In the genomic region with DNA sequence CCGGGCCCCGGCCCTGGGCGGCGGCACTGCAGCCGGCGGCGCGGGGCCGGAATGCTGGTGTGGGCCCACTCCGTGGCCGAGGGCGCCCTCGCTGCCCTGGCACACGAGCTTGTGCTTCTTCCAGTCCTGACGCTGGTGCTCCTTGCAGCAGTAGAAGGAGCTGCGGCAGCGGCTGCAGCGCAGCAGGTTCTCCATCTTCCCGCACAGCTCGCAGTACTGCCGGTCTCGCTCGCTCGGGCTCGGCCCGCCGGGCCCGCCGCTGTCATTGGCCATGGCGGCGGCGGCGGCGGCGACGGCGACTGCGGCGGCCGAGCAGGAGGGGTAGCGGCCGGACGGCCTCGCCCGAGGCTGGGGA, we compare ENCODE assay signal across 8 cellular contexts. TPM values are rescaled to one million over a fixed set of nuclear protein-coding genes. Genes with fewer than 3 reads are reported as not detected.
DNase-seq lines count a peak whose midpoint lies in the region; ATAC-seq and TF ChIP-seq lines count a peak whose summit lies in the region.

No MANE protein-coding gene starts in this region.

- H3K27ac Mint-ChIP-seq in central memory CD8-positive, alpha-beta T cell (ENCODE audit: low read depth): peak overlapping the region; percentile 44
- no peak overlapping the region for H3K27ac Mint-ChIP-seq in stimulated activated effector memory CD8-positive, alpha-beta T cell treated with anti-CD3 and anti-CD28 coated beads, Interleukin-12 subunit alpha, Interleukin-12 subunit beta, amount 100 ng/mL, for 72 hours

- H3K79me2 ChIP-seq in SK-N-SH (ENCODE audit: insufficient read depth): peaks cover 50% of the 10 kb centered on the region

- POLR2A ChIA-PET in SK-N-SH (lab: Yijun Ruan, JAX): interaction anchor here (0.7 to 1.3 kb wide), 4 partner anchors 15 to 169 kb away, joined by 3 to 4 read pairs (median 3); partner anchors contain the start of genes EXOC8 and SPRTN

- H3K4me1 ChIP-seq in BLaER1 treated with 17β-estradiol and CSF1 and Interleukin-3, amounts not matched to agents 10 nM and 100 nM: peaks cover 25 to 38% (median 33%) of the 10 kb centered on the region in 10 experiments
- peaks cover 13 to 35% of the 10 kb centered on the region in 2 experiments; a peak in 3 of 4 replicates for H3K4me1 ChIP-seq in SK-N-SH (ENCODE audit: control insufficient read depth in 1 of 2, insufficient read depth in 2 of 2, low read depth in 1 of 2, low read length in 1 of 2)

- no peaks in the 10 kb centered on the region for H3K9me3 ChIP-seq in BLaER1 treated with 17β-estradiol and CSF1 and Interleukin-3, amounts not matched to agents 10 nM and 100 nM (replicated peaks in 1 of 11)
- no peaks in the 10 kb centered on the region for H3K9me3 ChIP-seq in SK-N-SH

- H3K27me3 Mint-ChIP-seq in central memory CD8-positive, alpha-beta T cell: no peaks in the 10 kb centered on the region

- H3K27me3 ChIP-seq in BLaER1 treated with 17β-estradiol and CSF1 and Interleukin-3, amounts not matched to agents 10 nM and 100 nM: no peaks in the 10 kb centered on the region
- no peaks in the 10 kb centered on the region for H3K27me3 ChIP-seq in SK-N-SH (ENCODE audit: insufficient read depth)

- CTCF ChIA-PET in SK-N-SH (lab: Yijun Ruan, JAX): interaction anchor here (1.0 to 1.3 kb wide), 2 partner anchors 9 to 52 kb away, joined by 3 read pairs; no protein-coding TSS in a partner anchor

- H3K4me1 Mint-ChIP-seq in central memory CD8-positive, alpha-beta T cell: peaks cover 45% of the 10 kb centered on the region
- H3K4me1 Mint-ChIP-seq in stimulated activated effector memory CD8-positive, alpha-beta T cell treated with anti-CD3 and anti-CD28 coated beads, Interleukin-12 subunit alpha, Interleukin-12 subunit beta, amount 100 ng/mL, for 72 hours: peaks cover 32% of the 10 kb centered on the region

- DNase-seq in SK-N-SH (no peak), left lobe of liver (ENCODE audit: low spot score) (no peak), COLO829 (ENCODE audit: low spot score) (no peak)
- peak in 1 of 2 donors; percentile 23 for DNase-seq in central memory CD8-positive, alpha-beta T cell (ENCODE audit: low spot score in 2 of 2)
- peak in 1 of 2 donors; percentile 12 for DNase-seq in stimulated activated effector memory CD8-positive, alpha-beta T cell treated with anti-CD3 and anti-CD28 coated beads, Interleukin-12 subunit alpha, Interleukin-12 subunit beta, amount 100 ng/mL, for 72 hours (ENCODE audit: low spot score in 2 of 2)

- 0% methylated on average over 14 of the region's 45 CpGs for WGBS in SK-N-SH (ENCODE audit: low lambda C conversion rate)

- TF ChIP-seq EP300 in SK-N-SH (IDR thresholded peaks at IDR 0.05; ENCODE audit: borderline replicate concordance in 1 of 2, low read depth in 1 of 2, low read length in 1 of 2): peak in 1 of 2 experiments; percentile 8; a peak in 1 of 4 replicates

- peaks cover 3% of the 10 kb centered on the region for H3K36me3 Mint-ChIP-seq in central memory CD8-positive, alpha-beta T cell (ENCODE audit: insufficient read depth)
- H3K36me3 Mint-ChIP-seq in stimulated activated effector memory CD8-positive, alpha-beta T cell treated with anti-CD3 and anti-CD28 coated beads, Interleukin-12 subunit alpha, Interleukin-12 subunit beta, amount 100 ng/mL, for 72 hours: peaks cover 38% of the 10 kb centered on the region

- peak overlapping the region; percentile 77 to 97 (median 94) for H3K4me3 ChIP-seq in BLaER1 treated with 17β-estradiol and CSF1 and Interleukin-3, amounts not matched to agents 10 nM and 100 nM
- peak overlapping the region; percentile 80 to 95 for H3K4me3 ChIP-seq in SK-N-SH (ENCODE audit: low read depth in 2 of 2, low read length in 1 of 2)

- H3K9me3 Mint-ChIP-seq in central memory CD8-positive, alpha-beta T cell: no peaks in the 10 kb centered on the region
- H3K9me3 Mint-ChIP-seq in stimulated activated effector memory CD8-positive, alpha-beta T cell treated with anti-CD3 and anti-CD28 coated beads, Interleukin-12 subunit alpha, Interleukin-12 subunit beta, amount 100 ng/mL, for 72 hours: no peaks in the 10 kb centered on the region

- no peak overlapping the region for H2AFZ ChIP-seq in SK-N-SH (ENCODE audit: low read depth)

- TF ChIP-seq RAD21 in SK-N-SH (IDR thresholded peaks at IDR 0.05; ENCODE audit: low read length): no peak

- peak; percentile 23 for ATAC-seq in GM18870 (IDR thresholded peaks at IDR 0.05; ENCODE audit: unreplicated experiment)
- peak; percentile 22 for ATAC-seq in HG03097 (IDR thresholded peaks at IDR 0.05; ENCODE audit: low FRiP score, unreplicated experiment)
- ATAC-seq in central memory CD8-positive, alpha-beta T cell (replicated peaks; ENCODE audit: extremely low read depth, poor library complexity, severe bottlenecking): peak; percentile 50
- peak; percentile 50 for ATAC-seq in left lobe of liver
- ATAC-seq in stimulated activated effector memory CD8-positive, alpha-beta T cell treated with anti-CD3 and anti-CD28 coated beads, Interleukin-12 subunit alpha, Interleukin-12 subunit beta, amount 100 ng/mL, for 72 hours: peak; percentile 55

- TF ChIP-seq CTCF in SK-N-SH (IDR thresholded peaks at IDR 0.05): no peak

- peak overlapping the region; percentile 87 to 96 (median 92) for H3K27ac ChIP-seq in BLaER1 treated with 17β-estradiol and CSF1 and Interleukin-3, amounts not matched to agents 10 nM and 100 nM
- H3K27ac ChIP-seq in SK-N-SH (ENCODE audit: low read depth in 2 of 2, low read length in 1 of 2): peak overlapping the region; percentile 87 to 99

- peaks cover 0 to 30% (median 0%) of the 10 kb centered on the region in 11 experiments; a peak in 8 of 22 replicates for H3K36me3 ChIP-seq in BLaER1 treated with 17β-estradiol and CSF1 and Interleukin-3, amounts not matched to agents 10 nM and 100 nM
- no peaks in the 10 kb centered on the region for H3K36me3 ChIP-seq in SK-N-SH (replicated peaks in 1 of 2; ENCODE audit: control insufficient read depth in 1 of 2, insufficient read depth in 2 of 2, low read length in 1 of 2)

- peaks cover 22 to 53% (median 39%) of the 10 kb centered on the region in 11 experiments; a peak in 21 of 22 replicates for H4K20me1 ChIP-seq in BLaER1 treated with 17β-estradiol and CSF1 and Interleukin-3, amounts not matched to agents 10 nM and 100 nM
- H4K20me1 ChIP-seq in SK-N-SH (ENCODE audit: insufficient read depth): peaks cover 46% of the 10 kb centered on the region

- H3F3A ChIP-seq in SK-N-SH (replicated peaks; ENCODE audit: insufficient read depth): peaks cover 11% of the 10 kb centered on the region

- H3K4me2 ChIP-seq in BLaER1 treated with 17β-estradiol and CSF1 and Interleukin-3, amounts not matched to agents 10 nM and 100 nM: peak overlapping the region; percentile 86 to 96 (median 92)
- peak overlapping the region; percentile 80; the same call in 1 of the 2 replicates for H3K4me2 ChIP-seq in SK-N-SH

- peak overlapping the region; percentile 89 to 96 (median 95) for H3K9ac ChIP-seq in BLaER1 treated with 17β-estradiol and CSF1 and Interleukin-3, amounts not matched to agents 10 nM and 100 nM
- H3K9ac ChIP-seq in SK-N-SH: peak overlapping the region; percentile 83

- no peaks in the 10 kb centered on the region for H3K9me2 ChIP-seq in SK-N-SH

- peak overlapping the region; percentile 80 for H3K4me3 Mint-ChIP-seq in central memory CD8-positive, alpha-beta T cell
- peak overlapping the region; percentile 82 for H3K4me3 Mint-ChIP-seq in stimulated activated effector memory CD8-positive, alpha-beta T cell treated with anti-CD3 and anti-CD28 coated beads, Interleukin-12 subunit alpha, Interleukin-12 subunit beta, amount 100 ng/mL, for 72 hours

TF ChIP-seq in SK-N-SH, 30 proteins besides CTCF, POLR2A, EP300 and RAD21:
- TF ChIP-seq FOXJ3 (CRISPR knock-in tag; IDR thresholded peaks at IDR 0.05): no peak
- TF ChIP-seq MXI1 (IDR thresholded peaks at IDR 0.05; ENCODE audit: low read depth, low read length): peak; percentile 7; the same call in 1 of the 2 replicates
- TF ChIP-seq SIN3A (IDR thresholded peaks at IDR 0.05; ENCODE audit: borderline replicate concordance, low read depth, low read length): 0 out of 2 replicates have a peak, but pooled peaks have one; percentile 14
TF ChIP-seq in SK-N-SH: peak in this region for 2.

RNA-seq across cellular contexts. Expression of gene EGLN1, which starts 0.5 kb away (rescaled TPM):
- polyA plus RNA-seq in SK-N-SH (2012; rRNA removed): 10.7 and 14.3 TPM in 2 replicates
- polyA plus RNA-seq in SK-N-SH (2012; cell fraction: cytosol; rRNA removed): 23.7 and 29.5 TPM in 2 replicates
- polyA plus RNA-seq in SK-N-SH (2012; cell fraction: nucleus; rRNA removed): 7.4 and 10.7 TPM in 2 replicates
- total RNA-seq in left lobe of liver: 23.6 TPM
